25 cellular contexts compared by ENCODE assay signal in the genomic region with DNA sequence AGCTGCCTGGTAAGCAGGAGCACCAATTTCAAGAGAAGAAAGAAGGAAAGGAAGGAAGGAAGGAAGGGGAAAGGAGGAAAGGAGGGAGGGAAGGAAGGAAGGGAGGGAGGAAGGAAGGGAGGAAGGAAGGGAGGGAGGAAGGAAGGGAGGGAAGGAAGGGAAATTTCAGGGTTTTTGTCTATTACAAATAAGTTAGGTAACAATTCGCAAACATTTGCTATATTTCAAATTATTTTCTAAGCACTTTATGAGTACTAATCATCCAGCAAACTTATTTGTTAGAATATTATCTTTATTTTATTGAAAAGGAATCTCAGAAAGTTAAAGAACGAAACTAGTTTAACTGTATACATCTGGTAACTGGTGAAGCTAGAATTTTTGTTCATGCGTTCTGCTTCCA.
DNase-seq lines count a peak whose midpoint lies in the region; ATAC-seq, FAIRE-seq and TF ChIP-seq lines count a peak whose summit lies in the region.
"Had no signal": no experiment of that assay in that cellular context is flagged by ENCODE, and none has a peak within 500 bp of the region (broad histone marks: within the 10 kb centered on the region; RNA-seq: fewer than 3 reads in every experiment).

No MANE protein-coding gene starts in this region.

- TF ChIP-seq RAD21 in K562 (CRISPR knock-in tag; conservative IDR thresholded peaks at IDR 0.05 in 1 of 2, IDR thresholded peaks at IDR 0.05 in 1 of 2): no peak

- H3K36me3 ChIP-seq in PC-3 (ENCODE audit: low read depth, low read length) (no peaks in the 10 kb centered on the region), K562 (ENCODE audit: control insufficient read depth, insufficient read depth, low read length) (no peaks in the 10 kb centered on the region), smooth muscle cell (ENCODE audit: low read depth) (no peaks in the 10 kb centered on the region)
- H3K36me3 ChIP-seq: BE2C; BLaER1 treated with 17β-estradiol and CSF1 and Interleukin-3, amounts not matched to agents 10 nM and 100 nM; HAP-1 had no signal

- H3K9me1 ChIP-seq in K562 (ENCODE audit: control insufficient read depth, insufficient read depth, low read length): no peaks in the 10 kb centered on the region

- 0 out of 2 replicates have a peak overlapping the region, but pooled peaks have one; percentile 30 for H2AFZ ChIP-seq in PC-3 (ENCODE audit: low read length)
- H2AFZ ChIP-seq in K562 (ENCODE audit: low read depth, low read length): no peak overlapping the region
- peak overlapping the region; percentile 33 for H2AFZ ChIP-seq in smooth muscle cell (ENCODE audit: low read depth)

- 0% methylated on average over 3 of the region's 3 CpGs for WGBS in K562 (ENCODE audit: insufficient coverage, low coverage, missing lambda C conversion rate)
- 92% methylated on average over 3 of the region's 3 CpGs for WGBS in smooth muscle cell (ENCODE audit: low lambda C conversion rate)

- no peak for TF ChIP-seq POLR2A in K562 (conservative IDR thresholded peaks at IDR 0.05)

- POLR2A ChIA-PET in PC-3 (lab: Charles Lee; ENCODE audit: unreplicated experiment) (no interaction called here), K562 (lab: Yijun Ruan, JAX) (no interaction called here)

- H3K27ac ChIP-seq in PC-3 (ENCODE audit: low read length): no peak overlapping the region
- no peak overlapping the region for H3K27ac ChIP-seq in K562 (ENCODE audit: extremely low read depth, low read depth, low read length)
- no peak overlapping the region for H3K27ac ChIP-seq in smooth muscle cell (ENCODE audit: low read depth)
- no peak overlapping the region for H3K27ac ChIP-seq in dorsolateral prefrontal cortex
- H3K27ac ChIP-seq: A549; BLaER1 treated with 17β-estradiol and CSF1 and Interleukin-3, amounts not matched to agents 10 nM and 100 nM had no signal

- no peak overlapping the region for H3K4me2 ChIP-seq in PC-3 (ENCODE audit: low read length)
- H3K4me2 ChIP-seq in K562 (ENCODE audit: insufficient read depth, low read length): no peak overlapping the region
- no peak overlapping the region for H3K4me2 ChIP-seq in smooth muscle cell
- H3K4me2 ChIP-seq: A549; BLaER1 treated with 17β-estradiol and CSF1 and Interleukin-3, amounts not matched to agents 10 nM and 100 nM had no signal

- H4K20me1 ChIP-seq in PC-3 (ENCODE audit: low read length) (no peaks in the 10 kb centered on the region), K562 (replicated peaks; ENCODE audit: control insufficient read depth, insufficient read depth, low read length) (no peaks in the 10 kb centered on the region), smooth muscle cell (ENCODE audit: low read depth) (no peaks in the 10 kb centered on the region)
- H4K20me1 ChIP-seq: BLaER1 treated with 17β-estradiol and CSF1 and Interleukin-3, amounts not matched to agents 10 nM and 100 nM had no signal

- no peak for FAIRE-seq in K562 (lab: Jason Lieb, UNC)
- FAIRE-seq: A549, D721Med, G401.6, GM12892, H54 had no signal

- peak; percentile 25 for DNase-seq in NCI-H2029 treated with DMSO at 0.1 percent for 48 hours (lab: John Stamatoyannopoulos, UW)
- DNase-seq in NCI-H2029 (lab: John Stamatoyannopoulos, UW): no peak
- no peak for DNase-seq in PC-3
- DNase-seq in K562 (ENCODE audit: extremely low read depth in 1 of 4, low spot score in 3 of 4): no peak
- no peak for DNase-seq in smooth muscle cell (lab: John Stamatoyannopoulos, UW; ENCODE audit: unreplicated experiment)
- DNase-seq in dorsolateral prefrontal cortex: no peak
- no peak for DNase-seq in iPS-NIHi7 (ENCODE audit: extremely low spot score)
- no peak for DNase-seq in germinal center (ENCODE audit: low spot score)
- DNase-seq: 8988T; ACHN; AML-193; BE2C; CD4-positive, alpha-beta T cell; CD8-positive, alpha-beta memory T cell; DMS 273 treated with DMSO at 0.1 percent for 48 hours; DND-41; GOT3; HFFc6 had no signal

- no peaks in the 10 kb centered on the region for H3K9me3 ChIP-seq in PC-3 (ENCODE audit: low read length)
- H3K9me3 ChIP-seq in K562 (replicated peaks; ENCODE audit: control insufficient read depth, insufficient read depth, low read depth, low read length): no peaks in the 10 kb centered on the region; the same call in 1 of the 2 replicates
- no peaks in the 10 kb centered on the region for H3K9me3 ChIP-seq in smooth muscle cell (replicated peaks; ENCODE audit: low read depth)
- H3K9me3 ChIP-seq: A549; BE2C; BLaER1 treated with 17β-estradiol and CSF1 and Interleukin-3, amounts not matched to agents 10 nM and 100 nM; HAP-1 had no signal

- peaks cover 10% of the 10 kb centered on the region; the same call in 1 of the 2 replicates for H3K4me1 ChIP-seq in PC-3 (ENCODE audit: insufficient read depth, low read length)
- no peaks in the 10 kb centered on the region for H3K4me1 ChIP-seq in K562 (replicated peaks in 1 of 2; ENCODE audit: control insufficient read depth in 2 of 2, insufficient read depth in 2 of 2, low read length in 2 of 2)
- no peaks in the 10 kb centered on the region for H3K4me1 ChIP-seq in smooth muscle cell (ENCODE audit: low read depth)
- H3K4me1 ChIP-seq: A549; BLaER1 treated with 17β-estradiol and CSF1 and Interleukin-3, amounts not matched to agents 10 nM and 100 nM had no signal

- H3K4me3 ChIP-seq in PC-3 (ENCODE audit: low read length): no peak overlapping the region
- no peak overlapping the region for H3K4me3 ChIP-seq in K562
- H3K4me3 ChIP-seq in smooth muscle cell: no peak overlapping the region
- H3K4me3 ChIP-seq in dorsolateral prefrontal cortex: no peak overlapping the region
- H3K4me3 ChIP-seq: A549; BLaER1 treated with 17β-estradiol and CSF1 and Interleukin-3, amounts not matched to agents 10 nM and 100 nM; HAP-1 had no signal

- in situ Hi-C loops in K562 (cut with MboI): no loop called here

- CTCF ChIA-PET in PC-3 (lab: Charles Lee) (no interaction called here), K562 (lab: Yijun Ruan, JAX; ENCODE audit: low intra/inter-chr PET ratio) (no interaction called here)

- intact Hi-C loops in PC-3 (cut with micrococcal nuclease): no loop called here
- intact Hi-C loops in K562 (cut with micrococcal nuclease): no loop called here
- intact Hi-C loops in dorsolateral prefrontal cortex (cut with DNase I): no loop called here

- no peak for TF ChIP-seq CTCF in PC-3 (conservative IDR thresholded peaks at IDR 0.05; ENCODE audit: low read depth, low read length)
- no peak for TF ChIP-seq CTCF in K562 (IDR thresholded peaks at IDR 0.05 in 2 of 3, conservative IDR thresholded peaks at IDR 0.05 in 1 of 3; ENCODE audit: insufficient read depth in 2 of 3, low read depth in 1 of 3, low read length in 3 of 3)
- TF ChIP-seq CTCF in smooth muscle cell (IDR thresholded peaks at IDR 0.05; ENCODE audit: borderline replicate concordance, insufficient read depth, poor library complexity, severe bottlenecking): no peak
- no peak for TF ChIP-seq CTCF in dorsolateral prefrontal cortex (IDR thresholded peaks at IDR 0.05 in 54 of 56, conservative IDR thresholded peaks at IDR 0.05 in 2 of 56; ENCODE audit: low read depth in 1 of 56, partially characterized antibody in 56 of 56)

- no peak for TF ChIP-seq EP300 in K562 (IDR thresholded peaks at IDR 0.05; ENCODE audit: low read length)

- BruUV-seq in PC-3 (replicated peaks; lab: Mats Ljungman, UMichigan) (no TSS peak), K562 (replicated peaks; lab: Mats Ljungman, UMichigan) (no TSS peak)

- no peaks in the 10 kb centered on the region for H3F3A ChIP-seq in PC-3 (ENCODE audit: low read length, unreplicated experiment)
- no peaks in the 10 kb centered on the region for H3F3A ChIP-seq in smooth muscle cell (ENCODE audit: low read depth)

- no peaks in the 10 kb centered on the region for H3K9me2 ChIP-seq in PC-3 (replicated peaks; ENCODE audit: low read length)

- H3K27me3 ChIP-seq in PC-3 (ENCODE audit: low read length) (no peaks in the 10 kb centered on the region), K562 (ENCODE audit: control insufficient read depth in 2 of 2, insufficient read depth in 2 of 2, low read length in 2 of 2) (no peaks in the 10 kb centered on the region), smooth muscle cell (ENCODE audit: low read depth) (no peaks in the 10 kb centered on the region), dorsolateral prefrontal cortex (no peaks in the 10 kb centered on the region)
- H3K27me3 ChIP-seq: BE2C; BLaER1 treated with 17β-estradiol and CSF1 and Interleukin-3, amounts not matched to agents 10 nM and 100 nM had no signal

- H3K9ac ChIP-seq in PC-3 (ENCODE audit: low read length) (no peak overlapping the region), K562 (ENCODE audit: insufficient read depth in 1 of 2, low read depth in 2 of 2, low read length in 2 of 2) (no peak overlapping the region), smooth muscle cell (ENCODE audit: low read depth) (no peak overlapping the region)
- H3K9ac ChIP-seq: BLaER1 treated with 17β-estradiol and CSF1 and Interleukin-3, amounts not matched to agents 10 nM and 100 nM had no signal

- no peaks in the 10 kb centered on the region for H3K79me2 ChIP-seq in PC-3 (ENCODE audit: low read length)
- no peaks in the 10 kb centered on the region for H3K79me2 ChIP-seq in K562 (ENCODE audit: control insufficient read depth, insufficient read depth, low read length)
- H3K79me2 ChIP-seq in smooth muscle cell (ENCODE audit: low read depth): no peaks in the 10 kb centered on the region

- ATAC-seq in PC-3 (no peak), K562 (no peak)
- ATAC-seq: A549 had no signal

TF ChIP-seq in K562, 482 proteins besides CTCF, POLR2A, EP300 and RAD21 (continues in another document):
- TF ChIP-seq PCBP2 (IDR thresholded peaks at IDR 0.05; ENCODE audit: low read depth, low read length, poor library complexity, severe bottlenecking) (peak; percentile 54), ZNF124 (CRISPR knock-in tag; IDR thresholded peaks at IDR 0.05) (no peak)
- TF ChIP-seq, protein P1, sequence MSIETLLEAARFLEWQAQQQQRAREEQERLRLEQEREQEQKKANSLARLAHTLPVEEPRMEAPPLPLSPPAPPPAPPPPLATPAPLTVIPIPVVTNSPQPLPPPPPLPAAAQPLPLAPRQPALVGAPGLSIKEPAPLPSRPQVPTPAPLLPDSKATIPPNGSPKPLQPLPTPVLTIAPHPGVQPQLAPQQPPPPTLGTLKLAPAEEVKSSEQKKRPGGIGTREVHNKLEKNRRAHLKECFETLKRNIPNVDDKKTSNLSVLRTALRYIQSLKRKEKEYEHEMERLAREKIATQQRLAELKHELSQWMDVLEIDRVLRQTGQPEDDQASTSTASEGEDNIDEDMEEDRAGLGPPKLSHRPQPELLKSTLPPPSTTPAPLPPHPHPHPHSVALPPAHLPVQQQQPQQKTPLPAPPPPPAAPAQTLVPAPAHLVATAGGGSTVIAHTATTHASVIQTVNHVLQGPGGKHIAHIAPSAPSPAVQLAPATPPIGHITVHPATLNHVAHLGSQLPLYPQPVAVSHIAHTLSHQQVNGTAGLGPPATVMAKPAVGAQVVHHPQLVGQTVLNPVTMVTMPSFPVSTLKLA (conservative IDR thresholded peaks at IDR 0.05): no peak
- TF ChIP-seq, protein P2, sequence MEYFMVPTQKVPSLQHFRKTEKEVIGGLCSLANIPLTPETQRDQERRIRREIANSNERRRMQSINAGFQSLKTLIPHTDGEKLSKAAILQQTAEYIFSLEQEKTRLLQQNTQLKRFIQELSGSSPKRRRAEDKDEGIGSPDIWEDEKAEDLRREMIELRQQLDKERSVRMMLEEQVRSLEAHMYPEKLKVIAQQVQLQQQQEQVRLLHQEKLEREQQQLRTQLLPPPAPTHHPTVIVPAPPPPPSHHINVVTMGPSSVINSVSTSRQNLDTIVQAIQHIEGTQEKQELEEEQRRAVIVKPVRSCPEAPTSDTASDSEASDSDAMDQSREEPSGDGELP (CRISPR knock-in tag; IDR thresholded peaks at IDR 0.05; ENCODE audit: borderline replicate concordance): no peak
